10 cellular contexts compared by ENCODE assay signal in the genomic region with DNA sequence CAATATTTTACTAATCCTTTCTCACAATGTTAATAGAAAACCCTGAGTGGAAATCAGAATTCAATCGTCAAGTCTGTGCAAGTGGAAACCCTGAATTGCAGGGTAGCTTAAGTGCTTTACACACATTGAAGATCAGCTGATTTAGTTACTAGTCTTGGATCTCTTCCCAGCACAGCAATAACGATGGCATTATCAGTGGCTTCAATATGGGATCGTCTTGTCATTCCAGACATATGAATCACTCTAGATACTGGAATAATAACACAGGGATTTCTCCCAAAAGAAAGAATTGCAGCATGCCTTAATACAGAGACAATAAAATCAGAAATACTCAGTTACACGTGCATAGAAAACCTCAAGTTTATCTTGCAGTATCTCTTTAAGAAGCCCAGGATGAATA. TPM values are rescaled to one million over a fixed set of nuclear protein-coding genes. Genes with fewer than 3 reads are reported as not detected.
A peak's percentile ranks its signal among the peaks of the same experiment; 100 is the strongest.
DNase-seq lines count a peak whose midpoint lies in the region; ATAC-seq and TF ChIP-seq lines count a peak whose summit lies in the region.
"Had no signal": no experiment of that assay in that cellular context is flagged by ENCODE, and none has a peak within 500 bp of the region (broad histone marks: within the 10 kb centered on the region; RNA-seq: fewer than 3 reads in every experiment).

No MANE protein-coding gene starts in this region.

- no peaks in the 10 kb centered on the region for H3K9me3 ChIP-seq in mammary epithelial cell (replicated peaks; ENCODE audit: insufficient read depth, low read length)
- no peaks in the 10 kb centered on the region for H3K9me3 ChIP-seq in neural cell (ENCODE audit: low read length)

- no peak overlapping the region for H3K9ac ChIP-seq in mammary epithelial cell (ENCODE audit: insufficient read depth, low read length)
- H3K9ac ChIP-seq in neural cell (ENCODE audit: low read length): no peak overlapping the region

- peak overlapping the region; percentile 70 for H3K4me2 ChIP-seq in mammary epithelial cell (ENCODE audit: insufficient read depth, low read depth, low read length)
- no peak overlapping the region for H3K4me2 ChIP-seq in neural cell (ENCODE audit: low read length)

- ATAC-seq in left ventricle myocardium superior (no peak), HG03139 (IDR thresholded peaks at IDR 0.05; ENCODE audit: unreplicated experiment) (no peak)
- ATAC-seq in activated naive CD4-positive, alpha-beta T cell treated with anti-CD3 and anti-CD28 coated beads, Interleukin-2, amount 50 U/mL, for 72 hours: no peak

- H3F3A ChIP-seq in neural cell (ENCODE audit: insufficient read depth, low read length, poor library complexity, severe bottlenecking): no peaks in the 10 kb centered on the region

- TF ChIP-seq CTCF in mammary epithelial cell (conservative IDR thresholded peaks at IDR 0.05 in 1 of 2, IDR thresholded peaks at IDR 0.05 in 1 of 2; ENCODE audit: extremely low read depth in 1 of 2, insufficient read depth in 1 of 2, low read depth in 1 of 2, low read length in 2 of 2): no peak
- TF ChIP-seq CTCF in neural cell (IDR thresholded peaks at IDR 0.05; ENCODE audit: poor library complexity, severe bottlenecking): no peak

- H3K27me3 ChIP-seq in mammary epithelial cell (ENCODE audit: insufficient read depth, low read length) (no peaks in the 10 kb centered on the region), neural cell (ENCODE audit: insufficient read depth, low read depth, low read length) (no peaks in the 10 kb centered on the region)

- H2AFZ ChIP-seq in mammary epithelial cell (ENCODE audit: low read depth, low read length): peak overlapping the region; percentile 1
- H2AFZ ChIP-seq in neural cell (ENCODE audit: low read depth, low read length): no peak overlapping the region

- no peak overlapping the region for H3K27ac Mint-ChIP-seq in activated naive CD4-positive, alpha-beta T cell treated with anti-CD3 and anti-CD28 coated beads, Interleukin-2, amount 50 U/mL, for 72 hours

- no peak for TF ChIP-seq EP300 in neural cell (conservative IDR thresholded peaks at IDR 0.05; ENCODE audit: poor library complexity, severe bottlenecking)

- H3K4me1 ChIP-seq in mammary epithelial cell (ENCODE audit: insufficient read depth, low read length): peaks cover 37% of the 10 kb centered on the region

- dilution Hi-C loops in mammary epithelial cell (cut with HindIII; ENCODE audit: low sequenced_read_pairs): no loop called here

- BruUV-seq in mammary epithelial cell (replicated peaks; lab: Mats Ljungman, UMichigan): no TSS peak

- DNase-seq in DMS79 (lab: John Stamatoyannopoulos, UW) (peak; percentile 56), NCI-H187 treated with DMSO at 0.1 percent for 48 hours (lab: John Stamatoyannopoulos, UW) (peak; percentile 87), mammary epithelial cell (peak; percentile 90), SKM-1 treated with dmso at 0.1 percent for 144 hours (lab: John Stamatoyannopoulos, UW; ENCODE audit: unreplicated experiment) (no peak), left ventricle myocardium superior (no peak)
- DNase-seq in activated naive CD4-positive, alpha-beta T cell treated with anti-CD3 and anti-CD28 coated beads, Interleukin-2, amount 50 U/mL, for 72 hours (ENCODE audit: low spot score in 2 of 2): no peak
- DNase-seq: posterior cingulate gyrus had no signal

- no peaks in the 10 kb centered on the region for H3K79me2 ChIP-seq in mammary epithelial cell (ENCODE audit: insufficient read depth, low read length)
- H3K79me2 ChIP-seq in neural cell (replicated peaks; ENCODE audit: insufficient read depth, low read length): no peaks in the 10 kb centered on the region

- H3K4me3 ChIP-seq in mammary epithelial cell (replicated peaks in 1 of 3; ENCODE audit: insufficient read depth in 1 of 3, low read depth in 2 of 3, low read length in 3 of 3) (no peak overlapping the region), neural cell (ENCODE audit: low read length) (peak overlapping the region; percentile 6)

- H3K36me3 Mint-ChIP-seq in activated naive CD4-positive, alpha-beta T cell treated with anti-CD3 and anti-CD28 coated beads, Interleukin-2, amount 50 U/mL, for 72 hours: peaks cover 0 to 12% of the 10 kb centered on the region in 2 donors

- in situ Hi-C loops in mammary epithelial cell (cut with MboI; ENCODE audit: low sequenced_read_pairs in 2 of 2): no loop called here

- CTCF ChIA-PET in mammary epithelial cell (lab: Charles Lee; ENCODE audit: low non-redundant PET): interaction anchor here (1.6 kb wide), 1 partner anchor 17 kb away, joined by 8 read pairs; no protein-coding TSS in a partner anchor

- intact Hi-C loops in mammary epithelial cell (cut with micrococcal nuclease) (no loop called here), left ventricle myocardium superior (cut with micrococcal nuclease) (no loop called here)

- 0% methylated on average over 4 of the region's 4 CpGs for WGBS in mammary epithelial cell (ENCODE audit: low coverage, missing lambda C conversion rate)

- TF ChIP-seq RAD21 in neural cell (conservative IDR thresholded peaks at IDR 0.05): no peak

- H3K36me3 ChIP-seq in mammary epithelial cell (ENCODE audit: insufficient read depth, low read length): no peaks in the 10 kb centered on the region
- no peaks in the 10 kb centered on the region for H3K36me3 ChIP-seq in neural cell (ENCODE audit: insufficient read depth, low read length)

- H4K20me1 ChIP-seq in mammary epithelial cell (ENCODE audit: insufficient read depth, low read length) (no peaks in the 10 kb centered on the region), neural cell (ENCODE audit: insufficient read depth) (no peaks in the 10 kb centered on the region)

- H3K9me2 ChIP-seq in neural cell (ENCODE audit: insufficient read depth, low read length): no peaks in the 10 kb centered on the region

- H3K27ac ChIP-seq in mammary epithelial cell (ENCODE audit: insufficient read depth, low read depth, low read length) (peak overlapping the region; percentile 12), neural cell (ENCODE audit: low read length) (peak overlapping the region; percentile 53)

- no peaks in the 10 kb centered on the region for H3K9me3 Mint-ChIP-seq in activated naive CD4-positive, alpha-beta T cell treated with anti-CD3 and anti-CD28 coated beads, Interleukin-2, amount 50 U/mL, for 72 hours

TF ChIP-seq in neural cell, 6 proteins besides CTCF, POLR2A, EP300 and RAD21:
- peak; percentile 21 for TF ChIP-seq SMC3 (conservative IDR thresholded peaks at IDR 0.05; ENCODE audit: poor library complexity)
- no peak for TF ChIP-seq EZH2 (IDR thresholded peaks at IDR 0.05; ENCODE audit: borderline replicate concordance, insufficient read depth, low read length, poor library complexity, severe bottlenecking)
- TF ChIP-seq, protein P1, sequence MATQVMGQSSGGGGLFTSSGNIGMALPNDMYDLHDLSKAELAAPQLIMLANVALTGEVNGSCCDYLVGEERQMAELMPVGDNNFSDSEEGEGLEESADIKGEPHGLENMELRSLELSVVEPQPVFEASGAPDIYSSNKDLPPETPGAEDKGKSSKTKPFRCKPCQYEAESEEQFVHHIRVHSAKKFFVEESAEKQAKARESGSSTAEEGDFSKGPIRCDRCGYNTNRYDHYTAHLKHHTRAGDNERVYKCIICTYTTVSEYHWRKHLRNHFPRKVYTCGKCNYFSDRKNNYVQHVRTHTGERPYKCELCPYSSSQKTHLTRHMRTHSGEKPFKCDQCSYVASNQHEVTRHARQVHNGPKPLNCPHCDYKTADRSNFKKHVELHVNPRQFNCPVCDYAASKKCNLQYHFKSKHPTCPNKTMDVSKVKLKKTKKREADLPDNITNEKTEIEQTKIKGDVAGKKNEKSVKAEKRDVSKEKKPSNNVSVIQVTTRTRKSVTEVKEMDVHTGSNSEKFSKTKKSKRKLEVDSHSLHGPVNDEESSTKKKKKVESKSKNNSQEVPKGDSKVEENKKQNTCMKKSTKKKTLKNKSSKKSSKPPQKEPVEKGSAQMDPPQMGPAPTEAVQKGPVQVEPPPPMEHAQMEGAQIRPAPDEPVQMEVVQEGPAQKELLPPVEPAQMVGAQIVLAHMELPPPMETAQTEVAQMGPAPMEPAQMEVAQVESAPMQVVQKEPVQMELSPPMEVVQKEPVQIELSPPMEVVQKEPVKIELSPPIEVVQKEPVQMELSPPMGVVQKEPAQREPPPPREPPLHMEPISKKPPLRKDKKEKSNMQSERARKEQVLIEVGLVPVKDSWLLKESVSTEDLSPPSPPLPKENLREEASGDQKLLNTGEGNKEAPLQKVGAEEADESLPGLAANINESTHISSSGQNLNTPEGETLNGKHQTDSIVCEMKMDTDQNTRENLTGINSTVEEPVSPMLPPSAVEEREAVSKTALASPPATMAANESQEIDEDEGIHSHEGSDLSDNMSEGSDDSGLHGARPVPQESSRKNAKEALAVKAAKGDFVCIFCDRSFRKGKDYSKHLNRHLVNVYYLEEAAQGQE (IDR thresholded peaks at IDR 0.05; ENCODE audit: borderline replicate concordance): peak; percentile 84
- no peak for TF ChIP-seq TAF1 (IDR thresholded peaks at IDR 0.05; ENCODE audit: low read depth)
- no peak for TF ChIP-seq MXI1 (conservative IDR thresholded peaks at IDR 0.05; ENCODE audit: poor library complexity, severe bottlenecking)
- no peak for TF ChIP-seq POLR2AphosphoS5 (IDR thresholded peaks at IDR 0.05)

RNA-seq across cellular contexts. Expression of gene METTL21C, which starts 12.6 kb away (rescaled TPM):
- total RNA-seq in mammary epithelial cell (not detected), left ventricle myocardium superior (not detected)
- polyA plus RNA-seq in mammary epithelial cell (not detected), neural cell (not detected in 2 replicates)
- polyA minus RNA-seq in mammary epithelial cell (not detected), neural cell (not detected in 2 replicates)
- not detected for total RNA-seq in activated naive CD4-positive, alpha-beta T cell treated with anti-CD3 and anti-CD28 coated beads, Interleukin-2, amount 50 U/mL, for 72 hours
- polyA plus RNA-seq: esophagus had no signal

Comparison
In these comparisons a context has a peak if more than half of its experiments do, and no peak if none do; other contexts are left out.
1. DNase-seq: peak in DMS79 (single experiment), NCI-H187 treated with DMSO at 0.1 percent for 48 hours (single experiment) and mammary epithelial cell (single experiment); none in SKM-1 treated with dmso at 0.1 percent for 144 hours (single experiment), left ventricle myocardium superior (single experiment) and activated naive CD4-positive, alpha-beta T cell treated with anti-CD3 and anti-CD28 coated beads, Interleukin-2, amount 50 U/mL, for 72 hours (0 of 2).